34 cellular contexts compared by ENCODE assay signal in genomic region chr6:147826698-147827097, GRCh38.
"Had no signal": no experiment of that assay in that cellular context is flagged by ENCODE, and none has a peak within 500 bp of the region (broad histone marks: within the 10 kb centered on the region; RNA-seq: fewer than 3 reads in every experiment).

No MANE protein-coding gene starts in this region.

- H3K9me3 ChIP-seq: adrenal gland, body of pancreas, gastrocnemius medialis, heart left ventricle had no signal

- H3K9me3 Mint-ChIP-seq: activated B cell treated with CpG ODN at 0.5 μM for 24 hours; activated CD4-positive, alpha-beta memory T cell treated with anti-CD3 and anti-CD28 coated beads for 36 hours; activated naive CD4-positive, alpha-beta T cell treated with anti-CD3 and anti-CD28 coated beads for 36 hours; activated naive CD4-positive, alpha-beta T cell treated with anti-CD3 and anti-CD28 coated beads, Interleukin-2, amount 50 U/mL, for 24 hours; activated naive CD8-positive, alpha-beta T cell treated with anti-CD3 and anti-CD28 coated beads for 36 hours; activated naive CD8-positive, alpha-beta T cell treated with anti-CD3 and anti-CD28 coated beads, Interleukin-2, amount 50 U/mL, for 24 hours; activated T-helper 1 cell treated with anti-CD3 and anti-CD28 coated beads, Interleukin-12 subunit alpha, Interleukin-12 subunit beta, Interleukin-2, Interleukin-4 antibody, amounts not matched to agents 30 ng/mL and 10 ng/mL and 1 ng/mL, durations not matched to agents 14 hours and 24 hours and 36 hours; activated T-helper 2 cell treated with anti-CD3 and anti-CD28 coated beads, Interferon-gamma antibody, Interleukin-2, Interleukin-4, amounts not matched to agents 10 μg/mL and 5 μg/mL and 100 μg/mL, durations not matched to agents 14 hours and 24 hours and 36 hours; dendritic cell treated with granulocyte-macrophage colony-stimulating factor and Interleukin-4, amounts not matched to agents 40 ng/mL and 50 ng/mL, for 4 days; endodermal cell had no signal

- H3K27me3 ChIP-seq: adrenal gland, body of pancreas, foreskin keratinocyte, gastrocnemius medialis, heart left ventricle had no signal

- H3K36me3 Mint-ChIP-seq: activated CD4-positive, alpha-beta memory T cell treated with anti-CD3 and anti-CD28 coated beads for 36 hours; activated CD8-positive, alpha-beta memory T cell treated with anti-CD3 and anti-CD28 coated beads, Interleukin-2, amount 10 ng/mL, durations not matched to agents 7 days and 5 days; activated naive CD4-positive, alpha-beta T cell treated with anti-CD3 and anti-CD28 coated beads, Interleukin-2, amount 50 U/mL, for 24 hours; activated naive CD8-positive, alpha-beta T cell treated with anti-CD3 and anti-CD28 coated beads for 36 hours had no signal

- H3K27ac Mint-ChIP-seq: activated B cell treated with CpG ODN at 0.5 μM for 24 hours; activated CD4-positive, alpha-beta memory T cell treated with anti-CD3 and anti-CD28 coated beads for 36 hours; activated CD8-positive, alpha-beta memory T cell treated with anti-CD3 and anti-CD28 coated beads, Interleukin-2, amount 10 ng/mL, durations not matched to agents 7 days and 5 days; activated CD8-positive, alpha-beta T cell treated with anti-CD3 and anti-CD28 coated beads, Interleukin-2, amount 10 ng/mL, durations not matched to agents 7 days and 5 days; activated naive CD4-positive, alpha-beta T cell treated with anti-CD3 and anti-CD28 coated beads for 36 hours; activated naive CD4-positive, alpha-beta T cell treated with anti-CD3 and anti-CD28 coated beads, Interleukin-2, amount 50 U/mL, for 24 hours; activated naive CD8-positive, alpha-beta T cell treated with anti-CD3 and anti-CD28 coated beads for 36 hours; activated naive CD8-positive, alpha-beta T cell treated with anti-CD3 and anti-CD28 coated beads, Interleukin-2, amount 50 U/mL, for 24 hours; activated T-helper 1 cell treated with anti-CD3 and anti-CD28 coated beads, Interleukin-12 subunit alpha, Interleukin-12 subunit beta, Interleukin-2, Interleukin-4 antibody, amounts not matched to agents 30 ng/mL and 10 ng/mL and 1 ng/mL, durations not matched to agents 14 hours and 24 hours and 36 hours; activated T-helper 2 cell treated with anti-CD3 and anti-CD28 coated beads, Interferon-gamma antibody, Interleukin-2, Interleukin-4, amounts not matched to agents 10 μg/mL and 5 μg/mL and 100 μg/mL, durations not matched to agents 14 hours and 24 hours and 36 hours; dendritic cell treated with granulocyte-macrophage colony-stimulating factor and Interleukin-4, amounts not matched to agents 40 ng/mL and 50 ng/mL, for 4 days; endodermal cell had no signal

- H3K27ac ChIP-seq: adrenal gland, body of pancreas, coronary artery, dorsolateral prefrontal cortex, foreskin keratinocyte, gastrocnemius medialis, heart left ventricle, WERI-Rb-1 had no signal

- H3K27me3 Mint-ChIP-seq: activated B cell treated with CpG ODN at 0.5 μM for 24 hours; activated CD4-positive, alpha-beta memory T cell treated with anti-CD3 and anti-CD28 coated beads for 36 hours; activated CD8-positive, alpha-beta memory T cell treated with anti-CD3 and anti-CD28 coated beads, Interleukin-2, amount 10 ng/mL, durations not matched to agents 7 days and 5 days; activated naive CD4-positive, alpha-beta T cell treated with anti-CD3 and anti-CD28 coated beads, Interleukin-2, amount 50 U/mL, for 24 hours; activated naive CD8-positive, alpha-beta T cell treated with anti-CD3 and anti-CD28 coated beads for 36 hours; activated naive CD8-positive, alpha-beta T cell treated with anti-CD3 and anti-CD28 coated beads, Interleukin-2, amount 50 U/mL, for 24 hours; dendritic cell treated with granulocyte-macrophage colony-stimulating factor and Interleukin-4, amounts not matched to agents 40 ng/mL and 50 ng/mL, for 4 days had no signal

- H3K4me3 Mint-ChIP-seq: activated B cell treated with CpG ODN at 0.5 μM for 24 hours; activated CD4-positive, alpha-beta memory T cell treated with anti-CD3 and anti-CD28 coated beads for 36 hours; activated CD8-positive, alpha-beta memory T cell treated with anti-CD3 and anti-CD28 coated beads, Interleukin-2, amount 10 ng/mL, durations not matched to agents 7 days and 5 days; activated CD8-positive, alpha-beta T cell treated with anti-CD3 and anti-CD28 coated beads, Interleukin-2, amount 10 ng/mL, durations not matched to agents 7 days and 5 days; activated naive CD4-positive, alpha-beta T cell treated with anti-CD3 and anti-CD28 coated beads for 36 hours; activated naive CD4-positive, alpha-beta T cell treated with anti-CD3 and anti-CD28 coated beads, Interleukin-2, amount 50 U/mL, for 24 hours; activated naive CD8-positive, alpha-beta T cell treated with anti-CD3 and anti-CD28 coated beads for 36 hours; activated naive CD8-positive, alpha-beta T cell treated with anti-CD3 and anti-CD28 coated beads, Interleukin-2, amount 50 U/mL, for 24 hours; activated T-helper 1 cell treated with anti-CD3 and anti-CD28 coated beads, Interleukin-12 subunit alpha, Interleukin-12 subunit beta, Interleukin-2, Interleukin-4 antibody, amounts not matched to agents 30 ng/mL and 10 ng/mL and 1 ng/mL, durations not matched to agents 14 hours and 24 hours and 36 hours; dendritic cell treated with granulocyte-macrophage colony-stimulating factor and Interleukin-4, amounts not matched to agents 40 ng/mL and 50 ng/mL, for 4 days; endodermal cell had no signal

- H3K36me3 ChIP-seq: adrenal gland, gastrocnemius medialis, heart left ventricle, WERI-Rb-1 had no signal

- H3K4me1 ChIP-seq: adrenal gland, body of pancreas, foreskin keratinocyte, gastrocnemius medialis, heart left ventricle had no signal

- H3K4me1 Mint-ChIP-seq: activated B cell treated with CpG ODN at 0.5 μM for 24 hours; activated CD8-positive, alpha-beta memory T cell treated with anti-CD3 and anti-CD28 coated beads, Interleukin-2, amount 10 ng/mL, durations not matched to agents 7 days and 5 days; activated naive CD4-positive, alpha-beta T cell treated with anti-CD3 and anti-CD28 coated beads, Interleukin-2, amount 50 U/mL, for 24 hours; activated naive CD8-positive, alpha-beta T cell treated with anti-CD3 and anti-CD28 coated beads for 36 hours; activated naive CD8-positive, alpha-beta T cell treated with anti-CD3 and anti-CD28 coated beads, Interleukin-2, amount 50 U/mL, for 24 hours; endodermal cell had no signal

- H3K4me3 ChIP-seq: adrenal gland, body of pancreas, coronary artery, dorsolateral prefrontal cortex, gastrocnemius medialis, heart left ventricle had no signal

- DNase-seq: activated B cell treated with CpG ODN at 0.5 μM for 24 hours; activated CD4-positive, alpha-beta memory T cell treated with anti-CD3 and anti-CD28 coated beads for 36 hours; activated CD4-positive, alpha-beta T cell treated with anti-CD3 and anti-CD28 coated beads for 48 hours; activated CD8-positive, alpha-beta memory T cell treated with anti-CD3 and anti-CD28 coated beads, Interleukin-2, amount 10 ng/mL, durations not matched to agents 7 days and 5 days; activated CD8-positive, alpha-beta memory T cell treated with anti-CD3 and anti-CD28 coated beads, Interleukin-2, amount 50 U/mL, for 4 hours; activated CD8-positive, alpha-beta T cell treated with anti-CD3 and anti-CD28 coated beads, Interleukin-2, amount 10 ng/mL, durations not matched to agents 7 days and 5 days; activated effector memory CD4-positive, alpha-beta T cell treated with anti-CD3 and anti-CD28 coated beads, Interleukin-2, amount 50 U/mL, for 16 hours; activated naive CD4-positive, alpha-beta T cell treated with anti-CD3 and anti-CD28 coated beads for 36 hours; activated naive CD8-positive, alpha-beta T cell treated with anti-CD3 and anti-CD28 coated beads for 36 hours; activated naive CD8-positive, alpha-beta T cell treated with anti-CD3 and anti-CD28 coated beads, Interleukin-2, amount 50 U/mL, for 24 hours; activated T-cell treated with anti-CD3 and anti-CD28 coated beads, Interleukin-2, amount 50 U/mL, for 1 hour; activated T-cell treated with anti-CD3 and anti-CD28 coated beads, Interleukin-2, amount 50 U/mL, for 48 hours; adrenal gland; amygdala; aorta; body of pancreas; central memory CD4-positive, alpha-beta T cell; cerebellar nuclear complex; dorsolateral prefrontal cortex; effector memory CD4-positive, alpha-beta T cell; endodermal cell; foreskin keratinocyte; gastrocnemius medialis; glutamatergic neuron; heart left ventricle; T-helper 2 cell; WERI-Rb-1 had no signal

- ATAC-seq: activated CD4-positive, CD25-positive, alpha-beta regulatory T cell treated with anti-CD3 and anti-CD28 coated beads, Interleukin-2, amount 50 U/mL, for 24 hours; activated CD8-positive, alpha-beta memory T cell treated with anti-CD3 and anti-CD28 coated beads, Interleukin-2, amount 10 ng/mL, durations not matched to agents 7 days and 5 days; activated CD8-positive, alpha-beta T cell treated with anti-CD3 and anti-CD28 coated beads, Interleukin-2, amount 10 ng/mL, durations not matched to agents 7 days and 5 days; activated naive CD8-positive, alpha-beta T cell treated with anti-CD3 and anti-CD28 coated beads, Interleukin-2, amount 50 U/mL, for 24 hours; body of pancreas; esophagus mucosa; foreskin keratinocyte; gastrocnemius medialis; heart left ventricle had no signal
